Comparison of ENCODE assay signal across 14 cellular contexts in genomic region chr9:132474253-132474652, GRCh38.
"Had no signal": no experiment of that assay in that cellular context is flagged by ENCODE, and none has a peak within 500 bp of the region (broad histone marks: within the 10 kb centered on the region; RNA-seq: fewer than 3 reads in every experiment).

No MANE protein-coding gene starts in this region.

- DNase-seq: activated effector memory CD4-positive, alpha-beta T cell treated with Interleukin-2 at 50 U/mL for 16 hours; effector CD8-positive, alpha-beta T cell; hippocampal formation; left colon; mammary epithelial cell; naive thymus-derived CD4-positive, alpha-beta T cell; occipital lobe; psoas muscle; stimulated activated CD4-positive, alpha-beta T cell treated with anti-CD3 and anti-CD28 coated beads, Interleukin-15, amount 100 ng/mL, for 24 hours; stimulated activated CD4-positive, alpha-beta T cell treated with anti-CD3 and anti-CD28 coated beads, Interleukin-4, amount 100 ng/mL, for 24 hours; stimulated activated naive CD8-positive, alpha-beta T cell treated with anti-CD3 and anti-CD28 coated beads, Interleukin-15, amount 100 ng/mL, for 72 hours; testis had no signal

- H3K4me1 Mint-ChIP-seq: naive thymus-derived CD4-positive, alpha-beta T cell; stimulated activated naive CD8-positive, alpha-beta T cell treated with anti-CD3 and anti-CD28 coated beads, Interleukin-15, amount 100 ng/mL, for 72 hours had no signal

- H3K4me3 ChIP-seq: psoas muscle, testis had no signal

- H3K36me3 Mint-ChIP-seq: activated naive CD8-positive, alpha-beta T cell; naive thymus-derived CD4-positive, alpha-beta T cell had no signal

- H3K27ac Mint-ChIP-seq: activated naive CD8-positive, alpha-beta T cell; stimulated activated naive CD8-positive, alpha-beta T cell treated with anti-CD3 and anti-CD28 coated beads, Interleukin-15, amount 100 ng/mL, for 72 hours; T-helper 2 cell treated with Interferon-gamma antibody and Interleukin-4, amounts not matched to agents 5 μg/mL and 100 μg/mL, for 36 hours had no signal

- H3K9me3 Mint-ChIP-seq: naive thymus-derived CD4-positive, alpha-beta T cell; stimulated activated naive CD8-positive, alpha-beta T cell treated with anti-CD3 and anti-CD28 coated beads, Interleukin-15, amount 100 ng/mL, for 72 hours; T-helper 2 cell treated with Interferon-gamma antibody and Interleukin-4, amounts not matched to agents 5 μg/mL and 100 μg/mL, for 36 hours had no signal

- H3K4me3 Mint-ChIP-seq: activated naive CD8-positive, alpha-beta T cell; naive thymus-derived CD4-positive, alpha-beta T cell; stimulated activated naive CD8-positive, alpha-beta T cell treated with anti-CD3 and anti-CD28 coated beads, Interleukin-15, amount 100 ng/mL, for 72 hours; T-helper 2 cell treated with Interferon-gamma antibody and Interleukin-4, amounts not matched to agents 5 μg/mL and 100 μg/mL, for 36 hours had no signal
